11 cellular contexts compared by ENCODE assay signal in genomic region chr3:187799942-187800637, GRCh38. TPM values are rescaled to one million over a fixed set of nuclear protein-coding genes. Genes with fewer than 3 reads are reported as not detected.
A peak's percentile ranks its signal among the peaks of the same experiment; 100 is the strongest.
DNase-seq lines count a peak whose midpoint lies in the region; ATAC-seq, FAIRE-seq and TF ChIP-seq lines count a peak whose summit lies in the region.
"Had no signal": no experiment of that assay in that cellular context is flagged by ENCODE, and none has a peak within 500 bp of the region (broad histone marks: within the 10 kb centered on the region; RNA-seq: fewer than 3 reads in every experiment).

No MANE protein-coding gene starts in this region.

- no peak overlapping the region for H3K27ac Mint-ChIP-seq in Caco-2 (ENCODE audit: unreplicated experiment)
- no peak overlapping the region for H3K27ac Mint-ChIP-seq in chondrocyte (ENCODE audit: unreplicated experiment)
- H3K27ac Mint-ChIP-seq: activated B cell treated with CpG ODN at 0.5 μM for 24 hours had no signal

- H3K4me3 ChIP-seq in pancreas, result peak overlapping the region in 1 of 4 donors; percentile 12
- H3K4me3 ChIP-seq in Caco-2 (ENCODE audit: low read depth, low read length), result no peak overlapping the region

- H3K4me3 Mint-ChIP-seq in Caco-2 (ENCODE audit: unreplicated experiment) (no peak overlapping the region), chondrocyte (ENCODE audit: unreplicated experiment) (no peak overlapping the region)
- H3K4me3 Mint-ChIP-seq: activated B cell treated with CpG ODN at 0.5 μM for 24 hours had no signal

- DNase-seq in DMS53 (lab: John Stamatoyannopoulos, UW) (peak; percentile 35), DMS53 treated with DMSO at 0.1 percent for 48 hours (lab: John Stamatoyannopoulos, UW; ENCODE audit: unreplicated experiment) (no peak), RPMI8226 (peak; percentile 22), pancreas (no peak), head of caudate nucleus (no peak), Caco-2 (no peak), chondrocyte (ENCODE audit: low spot score) (no peak)
- DNase-seq: activated B cell treated with CpG ODN at 0.5 μM for 24 hours, NCI-H69 had no signal

- intact Hi-C loops in pancreas (cut with DNase I), result no loop called here
- intact Hi-C loops in head of caudate nucleus (cut with DNase I), result no loop called here
- intact Hi-C loops in Caco-2 (cut with micrococcal nuclease; ENCODE audit: unreplicated experiment), result no loop called here

- 66 to 67% methylated on average over 4 of the region's 4 CpGs for WGBS in pancreas, 2 donors

- FAIRE-seq in pancreas (lab: Jason Lieb, UNC), result no peak

- no peaks in the 10 kb centered on the region for H3K27me3 ChIP-seq in pancreas
- no peaks in the 10 kb centered on the region for H3K27me3 ChIP-seq in Caco-2 (replicated peaks; ENCODE audit: control insufficient read depth, insufficient read depth, low read length)

- H3K4me1 ChIP-seq in pancreas (peaks cover 7 to 21% (median 7%) of the 10 kb centered on the region in 3 donors), Caco-2 (peaks cover 6% of the 10 kb centered on the region; the same call in 1 of the 2 replicates)

- BruUV-seq in Caco-2 (replicated peaks; lab: Mats Ljungman, UMichigan), result no TSS peak

- H3K9me3 Mint-ChIP-seq in Caco-2 (ENCODE audit: unreplicated experiment) (peaks cover 18% of the 10 kb centered on the region), chondrocyte (ENCODE audit: low read depth) (no peaks in the 10 kb centered on the region)
- H3K9me3 Mint-ChIP-seq: activated B cell treated with CpG ODN at 0.5 μM for 24 hours had no signal

- CTCF ChIA-PET in Caco-2 (lab: Charles Lee), result interaction anchor here (1.2 to 2.4 kb wide), 2 partner anchors 9 to 60 kb away, joined by 4 to 14 read pairs; no protein-coding TSS in a partner anchor

- H3K36me3 Mint-ChIP-seq in Caco-2 (ENCODE audit: insufficient read depth, unreplicated experiment), result no peaks in the 10 kb centered on the region
- H3K36me3 Mint-ChIP-seq in chondrocyte (ENCODE audit: low read depth), result no peaks in the 10 kb centered on the region

- peaks cover 17% of the 10 kb centered on the region for H3K4me1 Mint-ChIP-seq in Caco-2 (ENCODE audit: low read depth, unreplicated experiment)
- no peaks in the 10 kb centered on the region for H3K4me1 Mint-ChIP-seq in chondrocyte (ENCODE audit: low read depth)

- POLR2A ChIA-PET in Caco-2 (lab: Charles Lee), result interaction anchor here (0.8 kb wide), 2 partner anchors 10 to 17 kb away, joined by 3 read pairs; no protein-coding TSS in a partner anchor

- H3K36me3 ChIP-seq in pancreas (no peaks in the 10 kb centered on the region), Caco-2 (ENCODE audit: control insufficient read depth, insufficient read depth, low read length) (no peaks in the 10 kb centered on the region)

- peak overlapping the region in 3 of 4 donors; percentile 16 to 35 (median 18) for H3K27ac ChIP-seq in pancreas
- H3K27ac ChIP-seq: 22Rv1 had no signal

- H3K27me3 Mint-ChIP-seq in Caco-2 (ENCODE audit: insufficient read depth, unreplicated experiment), result no peaks in the 10 kb centered on the region
- H3K27me3 Mint-ChIP-seq in chondrocyte (ENCODE audit: low read depth), result no peaks in the 10 kb centered on the region
- H3K27me3 Mint-ChIP-seq: activated B cell treated with CpG ODN at 0.5 μM for 24 hours had no signal

- ATAC-seq in HG02798 (IDR thresholded peaks at IDR 0.05; ENCODE audit: poor library complexity, unreplicated experiment) (peak; percentile 41), pancreas (peak in 2 of 4 donors; percentile 47 to 58)

- H3K9me3 ChIP-seq in pancreas (no peaks in the 10 kb centered on the region), Caco-2 (no peaks in the 10 kb centered on the region)

- TF ChIP-seq CTCF in pancreas (IDR thresholded peaks at IDR 0.05) (no peak), Caco-2 (IDR thresholded peaks at IDR 0.05; ENCODE audit: insufficient read depth in 1 of 2, low read depth in 1 of 2, low read length in 1 of 2, severe bottlenecking in 1 of 2, unreplicated experiment in 1 of 2) (no peak), chondrocyte (IDR thresholded peaks at IDR 0.05) (no peak)

RNA-seq across cellular contexts. Expression of gene BCL6, which starts 54.8 kb away (rescaled TPM):
- 10 to 100 TPM; 19.0 to 48.1 (median 30.5) TPM for total RNA-seq in pancreas
- 10 to 100 TPM; 27.1 to 40.7 TPM for polyA plus RNA-seq in pancreas
- 35.8 and 40.4 TPM in 2 replicates for total RNA-seq in Caco-2 (2022)
- total RNA-seq in chondrocyte, result 45.2 to 46.7 TPM (median 46.0 TPM) in 3 replicates

Comparison
In these comparisons a context has a peak if more than half of its experiments do, and no peak if none do; other contexts are left out.
1. DNase-seq: peak in DMS53 (single experiment) and RPMI8226 (single experiment); none in DMS53 treated with DMSO at 0.1 percent for 48 hours (single experiment), pancreas (0 of 6), head of caudate nucleus (0 of 42), Caco-2 (0 of 2) and chondrocyte (single experiment).